In the genomic region with DNA sequence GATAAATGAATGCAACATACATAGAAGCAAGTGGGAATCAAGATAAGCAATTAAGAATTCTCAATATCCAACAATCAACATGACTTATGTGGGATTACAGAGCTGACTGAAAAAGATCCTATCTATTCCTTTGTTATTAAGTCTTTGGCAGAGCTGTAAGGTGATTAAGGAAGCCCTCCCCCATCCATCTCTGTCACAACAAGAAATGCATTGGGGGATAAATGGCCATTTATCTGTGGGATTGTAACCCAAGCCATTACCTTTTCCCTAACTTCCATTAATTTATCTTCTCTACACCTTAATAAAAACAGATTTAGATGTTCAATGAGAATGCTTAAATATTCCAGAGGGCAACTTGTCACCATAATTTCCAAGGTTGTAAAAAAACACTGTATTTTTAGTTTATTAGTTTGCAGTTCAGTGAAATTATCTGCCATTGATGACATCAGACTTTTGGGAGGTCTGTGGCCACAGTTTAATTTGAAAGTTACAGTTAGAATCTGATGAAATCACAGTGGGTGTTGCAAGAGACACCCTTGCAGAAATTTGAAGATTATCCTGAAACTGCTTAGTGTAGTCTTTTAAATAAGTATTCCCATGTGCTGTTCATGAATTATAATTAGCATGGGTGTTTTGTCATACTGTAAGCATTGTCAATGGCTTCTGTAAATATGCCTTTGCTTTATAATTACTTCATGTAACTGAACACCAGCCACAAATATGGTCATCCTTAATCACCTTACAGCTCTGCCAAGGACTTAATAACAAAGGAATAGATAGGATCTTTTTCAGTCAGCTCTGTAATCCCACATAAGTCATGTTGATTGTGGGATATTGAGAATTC, we compare ENCODE assay signal across 12 cellular contexts.
A peak's percentile ranks its signal among the peaks of the same experiment; 100 is the strongest.
DNase-seq lines count a peak whose midpoint lies in the region; TF ChIP-seq lines count a peak whose summit lies in the region.
"Had no signal": no experiment of that assay in that cellular context is flagged by ENCODE, and none has a peak within 500 bp of the region (broad histone marks: within the 10 kb centered on the region; RNA-seq: fewer than 3 reads in every experiment).

No MANE protein-coding gene starts in this region.

- TF ChIP-seq CTCF in LNCaP clone FGC (IDR thresholded peaks at IDR 0.05; ENCODE audit: control insufficient read depth, extremely low read depth, insufficient read depth) (no peak), fibroblast of mammary gland (conservative IDR thresholded peaks at IDR 0.05; ENCODE audit: control insufficient read depth, insufficient read depth, low read depth, low read length) (no peak)

- in situ Hi-C loops in ACHN (cut with HindIII; ENCODE audit: low pct_ligation_motif_present, low pct_unique_long_range_greater_than_20kb, low sequenced_read_pairs) = no loop called here

- DNase-seq in DMS 273 (lab: John Stamatoyannopoulos, UW; ENCODE audit: unreplicated experiment) (peak; percentile 37), LNCaP clone FGC (ENCODE audit: low read depth) (peak; percentile 1), NOMO-1 treated with DMSO at 0.1 percent for 48 hours (lab: John Stamatoyannopoulos, UW; ENCODE audit: unreplicated experiment) (peak; percentile 79), fibroblast of mammary gland (ENCODE audit: low read depth) (peak; percentile 75), cerebellar cortex (ENCODE audit: low spot score) (no peak), ACHN (no peak), inferior parietal cortex (ENCODE audit: extremely low spot score) (no peak), HPDE6-E6E7 (ENCODE audit: extremely low spot score) (no peak)
- DNase-seq: right cardiac atrium; stimulated activated CD8-positive, alpha-beta memory T cell treated with anti-CD3 and anti-CD28 coated beads, Interleukin-4, amount 100 ng/mL, for 48 hours; T-helper 2 cell had no signal

- no peak overlapping the region for H3K4me3 ChIP-seq in LNCaP clone FGC (ENCODE audit: low read depth, low read length)
- H3K4me3 ChIP-seq in fibroblast of mammary gland (ENCODE audit: control insufficient read depth, low read depth, low read length) = no peak overlapping the region
- H3K4me3 ChIP-seq: lung had no signal

Comparison
In these comparisons a context has a peak if more than half of its experiments do, and no peak if none do; other contexts are left out.
1. DNase-seq: peak in DMS 273 (single experiment), LNCaP clone FGC (single experiment), NOMO-1 treated with DMSO at 0.1 percent for 48 hours (single experiment) and fibroblast of mammary gland (single experiment); none in cerebellar cortex (single experiment), ACHN (single experiment), inferior parietal cortex (single experiment) and HPDE6-E6E7 (single experiment).